Comparison of ENCODE assay signal across 8 cellular contexts in genomic region chr10:114526112-114526496, GRCh38.
A peak's percentile ranks its signal among the peaks of the same experiment; 100 is the strongest.
DNase-seq lines count a peak whose midpoint lies in the region; ATAC-seq and TF ChIP-seq lines count a peak whose summit lies in the region.

No MANE protein-coding gene starts in this region.

- no peaks in the 10 kb centered on the region for H3K9me3 Mint-ChIP-seq in activated naive CD8-positive, alpha-beta T cell treated with anti-CD3 and anti-CD28 coated beads for 36 hours

- intact Hi-C loops in A673 (cut with micrococcal nuclease; ENCODE audit: unreplicated experiment), result no loop called here
- intact Hi-C loops in thyroid gland (cut with DNase I), result no loop called here

- POLR2A ChIA-PET in A673 (lab: Charles Lee; ENCODE audit: low non-redundant PET), result no interaction called here

- no peak for TF ChIP-seq POLR2A in thyroid gland (IDR thresholded peaks at IDR 0.05)

- H3K4me1 ChIP-seq in A673 (ENCODE audit: insufficient read depth, low read length, poor library complexity, severe bottlenecking), result peaks cover 21% of the 10 kb centered on the region
- peaks cover 15 to 39% of the 10 kb centered on the region in 2 donors for H3K4me1 ChIP-seq in thyroid gland

- CTCF ChIA-PET in A673 (lab: Charles Lee), result interaction anchor here (0.7 kb wide), 1 partner anchor 815 kb away, joined by 3 read pairs; no protein-coding TSS in a partner anchor

- BruUV-seq in A673 (replicated peaks; lab: Mats Ljungman, UMichigan), result no TSS peak

- 6 to 15% methylated on average over 5 of the region's 5 CpGs for WGBS in thyroid gland, 2 donors

- peak; percentile 35 for ATAC-seq in GM19397 (IDR thresholded peaks at IDR 0.05; ENCODE audit: unreplicated experiment)
- peak; percentile 27 for ATAC-seq in HG03442 (IDR thresholded peaks at IDR 0.05; ENCODE audit: unreplicated experiment)

- no peaks in the 10 kb centered on the region for H3K27me3 Mint-ChIP-seq in activated naive CD8-positive, alpha-beta T cell treated with anti-CD3 and anti-CD28 coated beads for 36 hours

- H3K9me3 ChIP-seq in A673 (ENCODE audit: low read depth, low read length, poor library complexity, severe bottlenecking), result no peaks in the 10 kb centered on the region
- H3K9me3 ChIP-seq in thyroid gland, result no peaks in the 10 kb centered on the region

- no peaks in the 10 kb centered on the region for H3K27me3 ChIP-seq in A673 (replicated peaks; ENCODE audit: insufficient read depth, low read depth, low read length, poor library complexity)
- no peaks in the 10 kb centered on the region for H3K27me3 ChIP-seq in kidney epithelial cell (ENCODE audit: control insufficient read depth, insufficient read depth, low read length)
- H3K27me3 ChIP-seq in thyroid gland, result no peaks in the 10 kb centered on the region

- H3K36me3 ChIP-seq in A673 (ENCODE audit: insufficient read depth, low read length, poor library complexity, severe bottlenecking) (no peaks in the 10 kb centered on the region), kidney epithelial cell (ENCODE audit: control insufficient read depth, insufficient read depth, low read length) (no peaks in the 10 kb centered on the region), thyroid gland (no peaks in the 10 kb centered on the region)

- peak overlapping the region; percentile 46 for H3K4me3 ChIP-seq in A673 (ENCODE audit: low read depth, low read length, poor library complexity, severe bottlenecking)
- peak overlapping the region; percentile 17 for H3K4me3 ChIP-seq in kidney epithelial cell (ENCODE audit: low read depth, low read length)
- peak overlapping the region; percentile 7 to 53 (median 41) for H3K4me3 ChIP-seq in thyroid gland (replicated peaks in 1 of 3)

- peaks cover 68% of the 10 kb centered on the region for H3K4me1 Mint-ChIP-seq in activated naive CD8-positive, alpha-beta T cell treated with anti-CD3 and anti-CD28 coated beads for 36 hours

- DNase-seq in A673 (ENCODE audit: low spot score) (no peak), kidney epithelial cell (ENCODE audit: low read depth) (no peak), thyroid gland (no peak), kidney tubule cell (ENCODE audit: low spot score) (no peak), GM13976 (ENCODE audit: low spot score) (no peak)
- DNase-seq in activated naive CD8-positive, alpha-beta T cell treated with anti-CD3 and anti-CD28 coated beads for 36 hours, result no peak

- TF ChIP-seq CTCF in A673 (conservative IDR thresholded peaks at IDR 0.05; ENCODE audit: low read depth, low read length) (no peak), kidney epithelial cell (IDR thresholded peaks at IDR 0.05; ENCODE audit: insufficient read depth, low read length, poor library complexity, severe bottlenecking) (no peak), thyroid gland (IDR thresholded peaks at IDR 0.05) (no peak), GM13976 (IDR thresholded peaks at IDR 0.05; ENCODE audit: borderline replicate concordance, control extremely low read depth, extremely low read depth, insufficient read depth, missing control alignments) (no peak)

- H3K27ac ChIP-seq in A673 (ENCODE audit: low read depth, low read length, poor library complexity, severe bottlenecking) (peak overlapping the region; percentile 69), thyroid gland (peak overlapping the region; percentile 85 to 98 (median 86))

- H3K27ac Mint-ChIP-seq in activated naive CD8-positive, alpha-beta T cell treated with anti-CD3 and anti-CD28 coated beads for 36 hours, result peak overlapping the region; percentile 99

- peaks cover 10% of the 10 kb centered on the region for H3K36me3 Mint-ChIP-seq in activated naive CD8-positive, alpha-beta T cell treated with anti-CD3 and anti-CD28 coated beads for 36 hours

- H3K4me3 Mint-ChIP-seq in activated naive CD8-positive, alpha-beta T cell treated with anti-CD3 and anti-CD28 coated beads for 36 hours, result peak overlapping the region; percentile 94

- in situ Hi-C loops in GM13976 (cut with MboI; ENCODE audit: low sequenced_read_pairs, unreplicated experiment), result no loop called here
